Comparison of ENCODE assay signal across 1 cellular context in the genomic region with DNA sequence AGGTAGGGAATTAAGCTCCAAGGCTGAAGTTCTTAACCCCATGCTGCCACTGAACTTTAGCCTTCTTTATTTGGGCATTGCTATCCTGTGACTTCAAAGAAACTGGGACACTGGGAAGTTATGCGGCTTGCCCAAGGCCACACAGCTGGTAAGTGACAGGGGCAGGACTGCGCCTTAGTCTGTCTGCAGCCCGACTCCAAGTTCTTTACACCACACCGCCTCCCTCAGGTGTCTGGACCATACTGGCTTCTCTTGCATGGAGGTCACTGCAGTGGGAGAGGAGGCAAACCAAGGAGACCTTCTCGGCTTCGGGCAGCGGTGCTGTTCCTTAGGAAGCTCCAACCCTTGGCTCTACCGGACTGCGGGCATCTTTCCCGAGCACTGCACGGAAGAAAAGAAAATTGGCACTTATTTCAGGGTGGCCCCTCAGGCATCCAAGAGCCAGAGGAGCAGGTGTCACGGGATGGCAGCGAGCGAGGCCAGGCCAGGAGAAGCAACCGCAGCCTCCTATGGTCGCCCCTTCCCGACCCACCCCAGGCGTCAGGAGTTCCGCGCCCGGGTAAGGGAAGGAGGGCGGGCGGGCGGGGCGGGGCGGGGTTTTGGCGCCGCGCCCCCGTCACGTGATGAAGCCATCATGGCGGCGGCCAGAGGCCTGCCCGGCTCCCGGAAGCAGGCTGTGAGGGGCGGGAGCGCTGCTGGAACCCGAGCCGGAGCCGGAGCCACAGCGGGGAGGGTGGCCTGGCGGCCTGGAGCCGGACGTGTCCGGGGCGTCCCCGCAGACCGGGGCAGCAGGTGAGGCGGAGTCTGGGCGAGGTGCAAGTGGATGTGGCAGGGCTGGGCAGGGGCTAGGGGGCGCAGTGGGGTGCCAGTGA.
TF ChIP-seq lines count a peak whose summit lies in the region.

No MANE protein-coding gene starts in this region.

TF ChIP-seq in HepG2, 621 proteins besides CTCF, POLR2A, EP300 and RAD21 (continued from another document and continues in another):
- TF ChIP-seq TGIF2 (CRISPR knock-in tag; IDR thresholded peaks at IDR 0.05) (peak; percentile 92), ZNF773 (CRISPR knock-in tag; IDR thresholded peaks at IDR 0.05; ENCODE audit: borderline replicate concordance) (peak; percentile 66; the same call in 1 of the 2 replicates), NONO (IDR thresholded peaks at IDR 0.05) (no peak), NONO (CRISPR knock-in tag; conservative IDR thresholded peaks at IDR 0.05) (peak; percentile 78), ZNF160 (CRISPR knock-in tag; IDR thresholded peaks at IDR 0.05) (peak; percentile 25; the same call in 1 of the 2 replicates), ZBTB40 (IDR thresholded peaks at IDR 0.05) (no peak), ZBTB40 (CRISPR knock-in tag; IDR thresholded peaks at IDR 0.05) (no peak), ZBTB7A (CRISPR knock-in tag; IDR thresholded peaks at IDR 0.05) (peak; percentile 73), ZNF180 (CRISPR knock-in tag; IDR thresholded peaks at IDR 0.05; ENCODE audit: borderline replicate concordance, low read depth) (no peak), ZNF274 (CRISPR knock-in tag; IDR thresholded peaks at IDR 0.05) (0 out of 2 replicates have a peak, but pooled peaks have one; percentile 28), ATF7-NPFF (CRISPR knock-in tag; IDR thresholded peaks at IDR 0.05; ENCODE audit: low read depth) (no peak; the same call in 1 of the 2 replicates), TBP (CRISPR knock-in tag; IDR thresholded peaks at IDR 0.05) (no peak), ZNF143 (CRISPR knock-in tag; IDR thresholded peaks at IDR 0.05) (peak; percentile 2; the same call in 1 of the 2 replicates), PAWR (CRISPR knock-in tag; IDR thresholded peaks at IDR 0.05; ENCODE audit: borderline replicate concordance) (no peak), HDAC2 (CRISPR knock-in tag; IDR thresholded peaks at IDR 0.05) (peak; percentile 39; the same call in 1 of the 2 replicates), RFX1 (IDR thresholded peaks at IDR 0.05) (no peak), STAT6 (CRISPR knock-in tag; IDR thresholded peaks at IDR 0.05; ENCODE audit: borderline replicate concordance) (no peak), HOXA9 (CRISPR knock-in tag; IDR thresholded peaks at IDR 0.05; ENCODE audit: borderline replicate concordance) (0 out of 2 replicates have a peak, but pooled peaks have one; percentile 30), ZNF296 (CRISPR knock-in tag; conservative IDR thresholded peaks at IDR 0.05) (no peak), ETV6 (CRISPR knock-in tag; conservative IDR thresholded peaks at IDR 0.05) (0 out of 2 replicates have a peak, but pooled peaks have one; percentile 22), KDM1A (CRISPR knock-in tag; IDR thresholded peaks at IDR 0.05) (no peak), TFDP2 (CRISPR knock-in tag; IDR thresholded peaks at IDR 0.05) (peak; percentile 48; the same call in 1 of the 2 replicates), RAD51 (IDR thresholded peaks at IDR 0.05; ENCODE audit: borderline replicate concordance) (peak; percentile 57; the same call in 1 of the 2 replicates), POLR2G (IDR thresholded peaks at IDR 0.05; ENCODE audit: low read depth, low read length) (peak; percentile 82), HIVEP1 (CRISPR knock-in tag; IDR thresholded peaks at IDR 0.05) (peak; percentile 23; the same call in 1 of the 2 replicates), HNF4G (IDR thresholded peaks at IDR 0.05; ENCODE audit: borderline replicate concordance, low read depth, low read length) (peak; percentile 57; the same call in 1 of the 2 replicates), HNF4G (CRISPR knock-in tag; IDR thresholded peaks at IDR 0.05; ENCODE audit: borderline replicate concordance, low read depth) (no peak), KMT2A (CRISPR knock-in tag; IDR thresholded peaks at IDR 0.05) (no peak), JARID2 (CRISPR knock-in tag; IDR thresholded peaks at IDR 0.05; ENCODE audit: insufficient replicate concordance) (no peak), NRL (CRISPR knock-in tag; IDR thresholded peaks at IDR 0.05; ENCODE audit: borderline replicate concordance) (no peak; the same call in 1 of the 2 replicates), AFF4 (CRISPR knock-in tag; IDR thresholded peaks at IDR 0.05) (0 out of 2 replicates have a peak, but pooled peaks have one; percentile 32), BRCA1 (CRISPR knock-in tag; IDR thresholded peaks at IDR 0.05) (peak; percentile 83; the same call in 1 of the 2 replicates)
- TF ChIP-seq, protein P1, sequence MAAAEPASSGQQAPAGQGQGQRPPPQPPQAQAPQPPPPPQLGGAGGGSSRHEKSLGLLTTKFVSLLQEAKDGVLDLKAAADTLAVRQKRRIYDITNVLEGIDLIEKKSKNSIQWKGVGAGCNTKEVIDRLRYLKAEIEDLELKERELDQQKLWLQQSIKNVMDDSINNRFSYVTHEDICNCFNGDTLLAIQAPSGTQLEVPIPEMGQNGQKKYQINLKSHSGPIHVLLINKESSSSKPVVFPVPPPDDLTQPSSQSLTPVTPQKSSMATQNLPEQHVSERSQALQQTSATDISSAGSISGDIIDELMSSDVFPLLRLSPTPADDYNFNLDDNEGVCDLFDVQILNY (CRISPR knock-in tag; conservative IDR thresholded peaks at IDR 0.05): peak; percentile 40; the same call in 1 of the 2 replicates
- TF ChIP-seq, protein P2, sequence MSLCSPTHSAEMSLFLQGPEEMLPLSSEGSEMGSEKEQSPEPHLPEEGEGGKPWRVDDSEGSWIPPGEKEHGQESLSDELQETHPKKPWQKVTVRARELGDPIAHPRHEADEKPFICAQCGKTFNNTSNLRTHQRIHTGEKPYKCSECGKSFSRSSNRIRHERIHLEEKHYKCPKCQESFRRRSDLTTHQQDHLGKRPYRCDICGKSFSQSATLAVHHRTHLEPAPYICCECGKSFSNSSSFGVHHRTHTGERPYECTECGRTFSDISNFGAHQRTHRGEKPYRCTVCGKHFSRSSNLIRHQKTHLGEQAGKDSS (CRISPR knock-in tag; IDR thresholded peaks at IDR 0.05; ENCODE audit: borderline replicate concordance, low read depth): no peak; the same call in 1 of the 2 replicates
